In genomic region chr3:13499246-13499645, GRCh38 we compare ENCODE assay signal across 2 cellular contexts. TPM values are rescaled to one million over a fixed set of nuclear protein-coding genes. Genes with fewer than 3 reads are reported as not detected.
"Had no signal": no experiment of that assay in that cellular context is flagged by ENCODE, and none has a peak within 500 bp of the region (broad histone marks: within the 10 kb centered on the region; RNA-seq: fewer than 3 reads in every experiment).

No MANE protein-coding gene starts in this region.

RNA-seq across cellular contexts. Expression of gene FBLN2, which starts 49.7 kb away (rescaled TPM):
- total RNA-seq: H4, HepG2 had no signal
- polyA plus RNA-seq: HepG2 had no signal
